ENCODE assay signal across 33 cellular contexts in the genomic region with DNA sequence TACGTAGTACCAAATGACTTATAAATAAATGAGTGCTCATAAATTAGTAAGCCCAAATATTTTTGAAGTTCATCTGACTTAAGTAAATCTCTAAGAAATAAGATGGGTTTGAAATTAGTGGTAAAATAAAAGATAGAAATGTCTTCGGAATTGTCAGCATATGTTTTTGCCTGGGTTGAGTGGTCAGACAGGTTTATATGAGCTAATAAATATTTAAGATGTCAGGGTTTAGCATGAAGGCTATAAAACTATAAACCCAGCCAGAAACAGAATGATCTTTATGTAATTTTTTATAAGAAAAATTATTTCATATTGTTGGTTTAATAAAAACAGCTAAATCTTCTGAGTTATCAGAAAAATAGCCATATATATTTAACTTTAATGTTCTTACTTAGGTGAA.
"Had no signal": no experiment of that assay in that cellular context is flagged by ENCODE, and none has a peak within 500 bp of the region (broad histone marks: within the 10 kb centered on the region; RNA-seq: fewer than 3 reads in every experiment).

No MANE protein-coding gene starts in this region.

- H3K36me3 ChIP-seq: esophagus squamous epithelium, gastroesophageal sphincter, heart right ventricle, WERI-Rb-1 had no signal

- H3K4me3 Mint-ChIP-seq: activated B cell treated with CpG ODN at 0.5 μM for 24 hours; activated CD8-positive, alpha-beta T cell treated with anti-CD3 and anti-CD28 coated beads for 36 hours; activated naive CD8-positive, alpha-beta T cell; activated T-cell treated with anti-CD3 and anti-CD28 coated beads, Interleukin-2, amount 50 U/mL, for 4 hours; activated T-helper 17 cell treated with anti-CD3 and anti-CD28 coated beads, Interleukin-2, amount 50 U/mL, for 72 hours had no signal

- FAIRE-seq: astrocyte, colon, endometrium, endothelial cell of umbilical vein had no signal

- H3K4me1 ChIP-seq: body of pancreas, heart right ventricle had no signal

- H3K9me3 Mint-ChIP-seq: activated T-helper 17 cell treated with anti-CD3 and anti-CD28 coated beads, Interleukin-2, amount 50 U/mL, for 72 hours had no signal

- ATAC-seq: activated CD4-positive, CD25-positive, alpha-beta regulatory T cell treated with anti-CD3 and anti-CD28 coated beads, Interleukin-2, amount 50 U/mL, for 24 hours; activated CD8-positive, alpha-beta T cell treated with anti-CD3 and anti-CD28 coated beads for 36 hours; activated T-cell treated with anti-CD3 and anti-CD28 coated beads, Interleukin-2, amount 50 U/mL, for 4 hours; activated T-helper 17 cell treated with anti-CD3 and anti-CD28 coated beads, Interleukin-2, amount 50 U/mL, for 72 hours; body of pancreas; gastroesophageal sphincter; heart right ventricle had no signal

- H3K4me2 ChIP-seq: hepatocyte had no signal

- DNase-seq: activated B cell treated with CpG ODN at 0.5 μM for 24 hours; activated CD4-positive, alpha-beta T cell treated with anti-CD3 and anti-CD28 coated beads for 48 hours; activated CD4-positive, alpha-beta T cell treated with anti-CD3 and anti-CD28 coated beads, Interleukin-2, amount 50 U/mL, for 1 hour; activated CD4-positive, alpha-beta T cell treated with anti-CD3 and anti-CD28 coated beads, Interleukin-2, amount 50 U/mL, for 48 hours; activated CD8-positive, alpha-beta memory T cell treated with anti-CD3 and anti-CD28 coated beads for 24 hours; activated CD8-positive, alpha-beta T cell treated with anti-CD3 and anti-CD28 coated beads for 36 hours; activated effector memory CD4-positive, alpha-beta T cell treated with Interleukin-2 at 50 U/mL for 16 hours; activated gamma-delta T cell treated with Interleukin-2 at 50 U/mL for 16 hours; activated naive CD4-positive, alpha-beta T cell treated with anti-CD3 and anti-CD28 coated beads, Interleukin-2, amount 50 U/mL, for 16 hours; activated naive CD4-positive, alpha-beta T cell treated with Interleukin-2 at 50 U/mL for 16 hours; activated T-cell treated with anti-CD3 and anti-CD28 coated beads, Interleukin-2, amount 50 U/mL, for 4 hours; amniotic stem cell; anterior cingulate cortex; body of pancreas; caudate nucleus; cortex of kidney; dermis blood vessel endothelial cell; effector CD4-positive, alpha-beta T cell; esophagus squamous epithelium; foreskin melanocyte; heart right ventricle; T-helper 2 cell; WERI-Rb-1 had no signal

- H3K4me3 ChIP-seq: body of pancreas, esophagus squamous epithelium, gastroesophageal sphincter, heart right ventricle, hepatocyte had no signal

- H3K27ac Mint-ChIP-seq: activated B cell treated with CpG ODN at 0.5 μM for 24 hours; activated CD8-positive, alpha-beta T cell treated with anti-CD3 and anti-CD28 coated beads for 36 hours; activated naive CD8-positive, alpha-beta T cell; activated T-helper 17 cell treated with anti-CD3 and anti-CD28 coated beads, Interleukin-2, amount 50 U/mL, for 72 hours had no signal

- H3K79me2 ChIP-seq: hepatocyte had no signal

- H3K27ac ChIP-seq: body of pancreas, epithelial cell of prostate, esophagus squamous epithelium, gastroesophageal sphincter, heart right ventricle, hepatocyte, WERI-Rb-1 had no signal

- H2AFZ ChIP-seq: hepatocyte had no signal

- H3K27me3 ChIP-seq: body of pancreas, hepatocyte had no signal

- H3K4me1 Mint-ChIP-seq: activated B cell treated with CpG ODN at 0.5 μM for 24 hours; activated T-helper 17 cell treated with anti-CD3 and anti-CD28 coated beads, Interleukin-2, amount 50 U/mL, for 72 hours had no signal
